Comparison of ENCODE assay signal across 8 cellular contexts in the genomic region with DNA sequence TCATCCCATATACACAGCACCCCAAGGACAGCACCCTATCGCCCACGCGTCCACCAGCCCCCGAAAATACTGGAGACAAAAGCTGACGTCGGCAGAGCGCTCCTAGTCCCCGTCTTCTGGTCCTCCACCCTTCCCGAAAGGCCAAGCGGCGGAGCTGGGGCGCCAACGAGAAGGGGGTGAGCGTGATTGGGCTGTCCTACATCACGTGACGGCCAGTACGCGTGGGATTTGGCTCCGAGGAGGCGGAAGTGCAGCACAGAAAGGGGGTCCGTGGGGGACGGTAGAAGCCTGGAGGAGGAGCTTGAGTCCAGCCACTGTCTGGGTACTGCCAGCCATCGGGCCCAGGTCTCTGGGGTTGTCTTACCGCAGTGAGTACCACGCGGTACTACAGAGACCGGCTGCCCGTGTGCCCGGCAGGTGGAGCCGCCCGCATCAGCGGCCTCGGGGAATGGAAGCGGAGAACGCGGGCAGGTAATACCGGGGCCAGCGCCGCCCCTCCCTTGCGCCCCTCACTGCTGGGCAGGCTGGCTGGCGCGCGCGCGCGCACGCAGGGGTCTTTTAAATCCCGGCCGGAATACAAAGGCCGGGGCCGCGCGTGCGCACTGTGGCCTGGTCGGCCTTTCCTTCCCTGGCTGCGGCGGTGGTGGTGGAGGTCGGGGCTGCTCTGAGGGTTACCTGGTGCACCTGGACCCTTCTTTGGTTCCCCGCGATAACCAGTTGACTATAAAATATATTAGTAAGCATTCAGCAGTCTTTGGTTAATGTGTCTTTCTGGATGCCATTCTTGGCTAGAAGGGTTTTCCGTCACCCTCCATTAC. TPM values are rescaled to one million over a fixed set of nuclear protein-coding genes. Genes with fewer than 3 reads are reported as not detected.
DNase-seq lines count a peak whose midpoint lies in the region; FAIRE-seq and TF ChIP-seq lines count a peak whose summit lies in the region.

A gene (plus strand): TSS at position 283 of the 818 bp plus-strand sequence. CDS start 166 bp downstream, at position 449.

- H3K27me3 ChIP-seq in neutrophil: no peaks in the 10 kb centered on the region

- in situ Hi-C loops in SK-MEL-5 (cut with HindIII; ENCODE audit: low pct_unique_long_range_greater_than_20kb, low sequenced_read_pairs): no loop called here

- H3K4me3 Mint-ChIP-seq in activated naive CD4-positive, alpha-beta T cell treated with anti-CD3 and anti-CD28 coated beads for 36 hours: peak within 1 kb of the TSS; percentile 96

- DNase-seq in GM03348 (ENCODE audit: low spot score) (peak; percentile 96), HEK293T (ENCODE audit: extremely low spot score) (peak; percentile 92), MV-4-11 (lab: John Stamatoyannopoulos, UW) (peak; percentile 95), SK-MEL-5 (ENCODE audit: low read depth, low spot score) (peak; percentile 99), frontal cortex (ENCODE audit: low spot score in 2 of 2) (peak; percentile 86 to 87), substantia nigra (lab: John Stamatoyannopoulos, UW) (peak; percentile 80 to 99 (median 96))
- DNase-seq in activated naive CD4-positive, alpha-beta T cell treated with anti-CD3 and anti-CD28 coated beads for 36 hours: peak; percentile 99

- peak within 1 kb of the TSS; percentile 91 for H3K27ac ChIP-seq in neutrophil
- H3K27ac ChIP-seq in substantia nigra (ENCODE audit: low read depth, low read length, poor library complexity, severe bottlenecking): peak within 1 kb of the TSS; percentile 76

- peak; percentile 55 for TF ChIP-seq CTCF in neutrophil (IDR thresholded peaks at IDR 0.05)

- CTCF ChIA-PET in HEK293T (lab: Yijun Ruan, JAX): interaction anchor here (0.7 to 1.1 kb wide), 2 partner anchors 9 to 143 kb away, joined by 3 to 4 read pairs; no protein-coding TSS in a partner anchor
- CTCF ChIA-PET in activated naive CD4-positive, alpha-beta T cell treated with anti-CD3 and anti-CD28 coated beads for 36 hours (lab: Charles Lee): interaction anchor here (0.8 to 2.2 kb wide), 5 partner anchors 9 to 143 kb away, joined by 3 to 14 read pairs (median 5); a partner anchor contains a TSS

- no peak for FAIRE-seq in frontal cortex (lab: Jason Lieb, UNC)

- H3K27ac Mint-ChIP-seq in activated naive CD4-positive, alpha-beta T cell treated with anti-CD3 and anti-CD28 coated beads for 36 hours: peak within 1 kb of the TSS; percentile 97

- peaks cover 48% of the 10 kb centered on the region for H3K4me1 Mint-ChIP-seq in activated naive CD4-positive, alpha-beta T cell treated with anti-CD3 and anti-CD28 coated beads for 36 hours (ENCODE audit: low read depth)

- peaks cover 17% of the 10 kb centered on the region for H3K36me3 Mint-ChIP-seq in activated naive CD4-positive, alpha-beta T cell treated with anti-CD3 and anti-CD28 coated beads for 36 hours (ENCODE audit: low read depth)

- intact Hi-C loops in activated naive CD4-positive, alpha-beta T cell treated with anti-CD3 and anti-CD28 coated beads for 36 hours (cut with micrococcal nuclease): loop anchor here (1.0 to 5.0 kb wide), 12 partner anchors 8 to 1142 kb away; a partner anchor contains a TSS

- H3K9me3 ChIP-seq in neutrophil: no peaks in the 10 kb centered on the region

- H3K4me3 ChIP-seq in neutrophil (ENCODE audit: low read depth in 1 of 2, low read length in 1 of 2): peak within 1 kb of the TSS; percentile 59 to 99

- no peaks in the 10 kb centered on the region for H3K36me3 ChIP-seq in neutrophil

- POLR2A ChIA-PET in HEK293T (lab: Yijun Ruan, JAX): interaction anchor here (0.5 to 4.3 kb wide), 37 partner anchors 8 to 1814 kb away, joined by 3 to 111 read pairs (median 4); a partner anchor contains a TSS

- H3K4me1 ChIP-seq in neutrophil (ENCODE audit: control insufficient read depth in 1 of 2, insufficient read depth in 1 of 2, low read depth in 1 of 2, low read length in 1 of 2): peaks cover 17 to 20% of the 10 kb centered on the region in 2 experiments

- H3K9me3 Mint-ChIP-seq in activated naive CD4-positive, alpha-beta T cell treated with anti-CD3 and anti-CD28 coated beads for 36 hours: no peaks in the 10 kb centered on the region

- no peaks in the 10 kb centered on the region for H3K27me3 Mint-ChIP-seq in activated naive CD4-positive, alpha-beta T cell treated with anti-CD3 and anti-CD28 coated beads for 36 hours (ENCODE audit: low read depth)

TF ChIP-seq in HEK293T, 16 proteins besides CTCF, POLR2A, EP300 and RAD21:
- peak; percentile 88 for TF ChIP-seq ELF4 (IDR thresholded peaks at IDR 0.05)
- peak; percentile 91 for TF ChIP-seq L3MBTL2 (conservative IDR thresholded peaks at IDR 0.05)
- TF ChIP-seq LEF1 (IDR thresholded peaks at IDR 0.05; ENCODE audit: borderline replicate concordance): no peak; the same call in 1 of the 2 replicates

RNA-seq across cellular contexts. Expression of the gene that starts here (rescaled TPM):
- 28.5 and 29.0 TPM in 2 replicates for total RNA-seq in SK-MEL-5 (2014; rRNA removed; shearing (Covaris generic))
- 18.4 and 23.8 TPM in 2 replicates for polyA plus RNA-seq in SK-MEL-5 (2015; cell fraction: cytosol; rRNA removed)
- 51.8 and 67.4 TPM in 2 replicates for polyA plus RNA-seq in SK-MEL-5 (2015; cell fraction: nucleus; rRNA removed)
- total RNA-seq in activated naive CD4-positive, alpha-beta T cell treated with anti-CD3 and anti-CD28 coated beads for 36 hours: 10 to 100 TPM; 18.0 to 19.3 TPM
- total RNA-seq in frontal cortex: 56.3 TPM

Comparison
In these comparisons a context has a peak if more than half of its experiments do, and no peak if none do; other contexts are left out.
1. Peak in every context shown above with its lines: DNase-seq, H3K4me3 ChIP-seq and H3K27ac ChIP-seq.